ENCODE assay signal across 27 cellular contexts in genomic region chr3:55765906-55766701, GRCh38.
"Had no signal": no experiment of that assay in that cellular context is flagged by ENCODE, and none has a peak within 500 bp of the region (broad histone marks: within the 10 kb centered on the region; RNA-seq: fewer than 3 reads in every experiment).

No MANE protein-coding gene starts in this region.

- H3K27ac ChIP-seq: epithelial cell of prostate, gastrocnemius medialis, hepatocyte, neutrophil, parathyroid adenoma, prostate gland, right atrium auricular region, testis, transverse colon, upper lobe of right lung, uterus had no signal

- ATAC-seq: esophagus mucosa; gastrocnemius medialis; left lobe of liver; naive thymus-derived CD8-positive, alpha-beta T cell; sciatic nerve; stimulated activated effector memory CD8-positive, alpha-beta T cell treated with anti-CD3 and anti-CD28 coated beads, Interleukin-12 subunit alpha, Interleukin-12 subunit beta, amount 100 ng/mL, for 72 hours; upper lobe of right lung had no signal

- H3K36me3 Mint-ChIP-seq: naive thymus-derived CD8-positive, alpha-beta T cell; stimulated activated effector memory CD8-positive, alpha-beta T cell treated with anti-CD3 and anti-CD28 coated beads, Interleukin-12 subunit alpha, Interleukin-12 subunit beta, amount 100 ng/mL, for 72 hours had no signal

- H3K36me3 ChIP-seq: gastrocnemius medialis, neutrophil, prostate gland, right atrium auricular region, transverse colon, upper lobe of right lung, uterus had no signal

- H2AFZ ChIP-seq: hepatocyte, parathyroid adenoma had no signal

- H3K27ac Mint-ChIP-seq: stimulated activated effector memory CD8-positive, alpha-beta T cell treated with anti-CD3 and anti-CD28 coated beads, Interleukin-12 subunit alpha, Interleukin-12 subunit beta, amount 100 ng/mL, for 72 hours had no signal

- H3K4me1 ChIP-seq: gastrocnemius medialis, parathyroid adenoma, prostate gland, right atrium auricular region, testis, transverse colon, upper lobe of right lung, uterus had no signal

- H3K4me3 ChIP-seq: dorsolateral prefrontal cortex, gastrocnemius medialis, hepatocyte, lung, prostate gland, right atrium auricular region, testis, transverse colon, upper lobe of right lung, uterus had no signal

- H3K9ac ChIP-seq: parathyroid adenoma had no signal

- DNase-seq: effector CD4-positive, alpha-beta T cell; foreskin fibroblast; gastrocnemius medialis; kidney; mesenchymal stem cell; midbrain; naive thymus-derived CD8-positive, alpha-beta T cell; stimulated activated CD4-positive, alpha-beta T cell treated with anti-CD3 and anti-CD28 coated beads, Interleukin-2, amount 100 ng/mL, for 24 hours; stimulated activated CD4-positive, alpha-beta T cell treated with anti-CD3 and anti-CD28 coated beads, Interleukin-4, amount 100 ng/mL, for 24 hours; stimulated activated naive CD4-positive, alpha-beta T cell treated with Interleukin-2 at 50 U/mL for 16 hours; testis; transverse colon; upper lobe of right lung; uterus had no signal

- H3K9me3 Mint-ChIP-seq: neural crest cell had no signal

- H3K4me1 Mint-ChIP-seq: neural crest cell; stimulated activated effector memory CD8-positive, alpha-beta T cell treated with anti-CD3 and anti-CD28 coated beads, Interleukin-12 subunit alpha, Interleukin-12 subunit beta, amount 100 ng/mL, for 72 hours had no signal

- H3K4me3 Mint-ChIP-seq: naive thymus-derived CD8-positive, alpha-beta T cell; neural crest cell; stimulated activated effector memory CD8-positive, alpha-beta T cell treated with anti-CD3 and anti-CD28 coated beads, Interleukin-12 subunit alpha, Interleukin-12 subunit beta, amount 100 ng/mL, for 72 hours had no signal

- H3K9me3 ChIP-seq: gastrocnemius medialis, neutrophil, prostate gland, right atrium auricular region, testis, transverse colon, upper lobe of right lung, uterus had no signal

- H3K79me2 ChIP-seq: hepatocyte, parathyroid adenoma had no signal

- H3K4me2 ChIP-seq: hepatocyte had no signal

- H3K27me3 ChIP-seq: dorsolateral prefrontal cortex, gastrocnemius medialis, hepatocyte, neutrophil, right atrium auricular region, testis, transverse colon, upper lobe of right lung, uterus had no signal
